In genomic region chr1:177969825-177970371, GRCh38 we compare ENCODE assay signal across 1 cellular context.
TF ChIP-seq lines count a peak whose summit lies in the region.

SEC16B (minus strand) TSS chr1:177970058; CDS start chr1:177967981, 2,077 bp downstream.

TF ChIP-seq in HepG2, 621 proteins besides CTCF, POLR2A, EP300 and RAD21 (continued from another document and continues in another):
- TF ChIP-seq, protein P1, sequence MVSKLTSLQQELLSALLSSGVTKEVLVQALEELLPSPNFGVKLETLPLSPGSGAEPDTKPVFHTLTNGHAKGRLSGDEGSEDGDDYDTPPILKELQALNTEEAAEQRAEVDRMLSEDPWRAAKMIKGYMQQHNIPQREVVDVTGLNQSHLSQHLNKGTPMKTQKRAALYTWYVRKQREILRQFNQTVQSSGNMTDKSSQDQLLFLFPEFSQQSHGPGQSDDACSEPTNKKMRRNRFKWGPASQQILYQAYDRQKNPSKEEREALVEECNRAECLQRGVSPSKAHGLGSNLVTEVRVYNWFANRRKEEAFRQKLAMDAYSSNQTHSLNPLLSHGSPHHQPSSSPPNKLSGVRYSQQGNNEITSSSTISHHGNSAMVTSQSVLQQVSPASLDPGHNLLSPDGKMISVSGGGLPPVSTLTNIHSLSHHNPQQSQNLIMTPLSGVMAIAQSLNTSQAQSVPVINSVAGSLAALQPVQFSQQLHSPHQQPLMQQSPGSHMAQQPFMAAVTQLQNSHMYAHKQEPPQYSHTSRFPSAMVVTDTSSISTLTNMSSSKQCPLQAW (CRISPR knock-in tag; IDR thresholded peaks at IDR 0.05) = peak; percentile 78
- TF ChIP-seq ZNF605 (CRISPR knock-in tag; IDR thresholded peaks at IDR 0.05) (peak; percentile 89), REXO4 (CRISPR knock-in tag; IDR thresholded peaks at IDR 0.05; ENCODE audit: borderline replicate concordance) (no peak), ZNF780A (CRISPR knock-in tag; IDR thresholded peaks at IDR 0.05) (peak; percentile 45; the same call in 1 of the 2 replicates), STAT6 (CRISPR knock-in tag; IDR thresholded peaks at IDR 0.05; ENCODE audit: borderline replicate concordance) (0 out of 2 replicates have a peak, but pooled peaks have one; percentile 48), NFE2L2 (IDR thresholded peaks at IDR 0.05; ENCODE audit: low read length) (peak; percentile 41; the same call in 1 of the 2 replicates), ZNF543 (CRISPR knock-in tag; IDR thresholded peaks at IDR 0.05) (no peak), PAWR (CRISPR knock-in tag; IDR thresholded peaks at IDR 0.05; ENCODE audit: borderline replicate concordance) (no peak), HNF4G (IDR thresholded peaks at IDR 0.05; ENCODE audit: borderline replicate concordance, low read depth, low read length) (peak; percentile 88), HNF4G (CRISPR knock-in tag; IDR thresholded peaks at IDR 0.05; ENCODE audit: borderline replicate concordance, low read depth) (peak; percentile 54; the same call in 1 of the 2 replicates), PHF20 (CRISPR knock-in tag; IDR thresholded peaks at IDR 0.05) (peak; percentile 74), FOSL2 (CRISPR knock-in tag; IDR thresholded peaks at IDR 0.05) (peak; percentile 94), ZNF274 (CRISPR knock-in tag; IDR thresholded peaks at IDR 0.05) (0 out of 2 replicates have a peak, but pooled peaks have one; percentile 17), DMAP1 (CRISPR knock-in tag; IDR thresholded peaks at IDR 0.05) (peak; percentile 60), SNAPC5 (CRISPR knock-in tag; IDR thresholded peaks at IDR 0.05; ENCODE audit: borderline replicate concordance) (0 out of 2 replicates have a peak, but pooled peaks have one; percentile 41), MLX (CRISPR knock-in tag; IDR thresholded peaks at IDR 0.05) (0 out of 2 replicates have a peak, but pooled peaks have one; percentile 19), PITX1 (CRISPR knock-in tag; IDR thresholded peaks at IDR 0.05) (0 out of 2 replicates have a peak, but pooled peaks have one; percentile 12), KMT2B (CRISPR knock-in tag; IDR thresholded peaks at IDR 0.05) (peak; percentile 81), MYPOP (CRISPR knock-in tag; IDR thresholded peaks at IDR 0.05) (peak; percentile 41; the same call in 1 of the 2 replicates), ZNF883 (CRISPR knock-in tag; IDR thresholded peaks at IDR 0.05; ENCODE audit: not compliant biosample characterization) (peak; percentile 57), MAZ (IDR thresholded peaks at IDR 0.05; ENCODE audit: borderline replicate concordance, low read depth, low read length) (no peak), MAZ (CRISPR knock-in tag; IDR thresholded peaks at IDR 0.05; ENCODE audit: low read depth) (0 out of 2 replicates have a peak, but pooled peaks have one; percentile 16), ZNF816 (CRISPR knock-in tag; IDR thresholded peaks at IDR 0.05; ENCODE audit: borderline replicate concordance) (peak; percentile 55; the same call in 1 of the 2 replicates), ZNF557 (CRISPR knock-in tag; IDR thresholded peaks at IDR 0.05) (no peak), ZNF670 (CRISPR knock-in tag; IDR thresholded peaks at IDR 0.05; ENCODE audit: borderline replicate concordance) (no peak), SP4 (CRISPR knock-in tag; IDR thresholded peaks at IDR 0.05) (peak; percentile 53; the same call in 1 of the 2 replicates)
- TF ChIP-seq, protein P2, sequence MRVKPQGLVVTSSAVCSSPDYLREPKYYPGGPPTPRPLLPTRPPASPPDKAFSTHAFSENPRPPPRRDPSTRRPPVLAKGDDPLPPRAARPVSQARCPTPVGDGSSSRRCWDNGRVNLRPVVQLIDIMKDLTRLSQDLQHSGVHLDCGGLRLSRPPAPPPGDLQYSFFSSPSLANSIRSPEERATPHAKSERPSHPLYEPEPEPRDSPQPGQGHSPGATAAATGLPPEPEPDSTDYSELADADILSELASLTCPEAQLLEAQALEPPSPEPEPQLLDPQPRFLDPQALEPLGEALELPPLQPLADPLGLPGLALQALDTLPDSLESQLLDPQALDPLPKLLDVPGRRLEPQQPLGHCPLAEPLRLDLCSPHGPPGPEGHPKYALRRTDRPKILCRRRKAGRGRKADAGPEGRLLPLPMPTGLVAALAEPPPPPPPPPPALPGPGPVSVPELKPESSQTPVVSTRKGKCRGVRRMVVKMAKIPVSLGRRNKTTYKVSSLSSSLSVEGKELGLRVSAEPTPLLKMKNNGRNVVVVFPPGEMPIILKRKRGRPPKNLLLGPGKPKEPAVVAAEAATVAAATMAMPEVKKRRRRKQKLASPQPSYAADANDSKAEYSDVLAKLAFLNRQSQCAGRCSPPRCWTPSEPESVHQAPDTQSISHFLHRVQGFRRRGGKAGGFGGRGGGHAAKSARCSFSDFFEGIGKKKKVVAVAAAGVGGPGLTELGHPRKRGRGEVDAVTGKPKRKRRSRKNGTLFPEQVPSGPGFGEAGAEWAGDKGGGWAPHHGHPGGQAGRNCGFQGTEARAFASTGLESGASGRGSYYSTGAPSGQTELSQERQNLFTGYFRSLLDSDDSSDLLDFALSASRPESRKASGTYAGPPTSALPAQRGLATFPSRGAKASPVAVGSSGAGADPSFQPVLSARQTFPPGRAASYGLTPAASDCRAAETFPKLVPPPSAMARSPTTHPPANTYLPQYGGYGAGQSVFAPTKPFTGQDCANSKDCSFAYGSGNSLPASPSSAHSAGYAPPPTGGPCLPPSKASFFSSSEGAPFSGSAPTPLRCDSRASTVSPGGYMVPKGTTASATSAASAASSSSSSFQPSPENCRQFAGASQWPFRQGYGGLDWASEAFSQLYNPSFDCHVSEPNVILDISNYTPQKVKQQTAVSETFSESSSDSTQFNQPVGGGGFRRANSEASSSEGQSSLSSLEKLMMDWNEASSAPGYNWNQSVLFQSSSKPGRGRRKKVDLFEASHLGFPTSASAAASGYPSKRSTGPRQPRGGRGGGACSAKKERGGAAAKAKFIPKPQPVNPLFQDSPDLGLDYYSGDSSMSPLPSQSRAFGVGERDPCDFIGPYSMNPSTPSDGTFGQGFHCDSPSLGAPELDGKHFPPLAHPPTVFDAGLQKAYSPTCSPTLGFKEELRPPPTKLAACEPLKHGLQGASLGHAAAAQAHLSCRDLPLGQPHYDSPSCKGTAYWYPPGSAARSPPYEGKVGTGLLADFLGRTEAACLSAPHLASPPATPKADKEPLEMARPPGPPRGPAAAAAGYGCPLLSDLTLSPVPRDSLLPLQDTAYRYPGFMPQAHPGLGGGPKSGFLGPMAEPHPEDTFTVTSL (CRISPR knock-in tag; IDR thresholded peaks at IDR 0.05; ENCODE audit: borderline replicate concordance) = 0 out of 2 replicates have a peak, but pooled peaks have one; percentile 63
- TF ChIP-seq, protein P3, sequence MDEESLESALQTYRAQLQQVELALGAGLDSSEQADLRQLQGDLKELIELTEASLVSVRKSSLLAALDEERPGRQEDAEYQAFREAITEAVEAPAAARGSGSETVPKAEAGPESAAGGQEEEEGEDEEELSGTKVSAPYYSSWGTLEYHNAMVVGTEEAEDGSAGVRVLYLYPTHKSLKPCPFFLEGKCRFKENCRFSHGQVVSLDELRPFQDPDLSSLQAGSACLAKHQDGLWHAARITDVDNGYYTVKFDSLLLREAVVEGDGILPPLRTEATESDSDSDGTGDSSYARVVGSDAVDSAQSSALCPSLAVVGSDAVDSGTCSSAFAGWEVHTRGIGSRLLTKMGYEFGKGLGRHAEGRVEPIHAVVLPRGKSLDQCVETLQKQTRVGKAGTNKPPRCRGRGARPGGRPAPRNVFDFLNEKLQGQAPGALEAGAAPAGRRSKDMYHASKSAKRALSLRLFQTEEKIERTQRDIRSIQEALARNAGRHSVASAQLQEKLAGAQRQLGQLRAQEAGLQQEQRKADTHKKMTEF (CRISPR knock-in tag; IDR thresholded peaks at IDR 0.05) = 0 out of 2 replicates have a peak, but pooled peaks have one; percentile 31
- TF ChIP-seq, protein P4, sequence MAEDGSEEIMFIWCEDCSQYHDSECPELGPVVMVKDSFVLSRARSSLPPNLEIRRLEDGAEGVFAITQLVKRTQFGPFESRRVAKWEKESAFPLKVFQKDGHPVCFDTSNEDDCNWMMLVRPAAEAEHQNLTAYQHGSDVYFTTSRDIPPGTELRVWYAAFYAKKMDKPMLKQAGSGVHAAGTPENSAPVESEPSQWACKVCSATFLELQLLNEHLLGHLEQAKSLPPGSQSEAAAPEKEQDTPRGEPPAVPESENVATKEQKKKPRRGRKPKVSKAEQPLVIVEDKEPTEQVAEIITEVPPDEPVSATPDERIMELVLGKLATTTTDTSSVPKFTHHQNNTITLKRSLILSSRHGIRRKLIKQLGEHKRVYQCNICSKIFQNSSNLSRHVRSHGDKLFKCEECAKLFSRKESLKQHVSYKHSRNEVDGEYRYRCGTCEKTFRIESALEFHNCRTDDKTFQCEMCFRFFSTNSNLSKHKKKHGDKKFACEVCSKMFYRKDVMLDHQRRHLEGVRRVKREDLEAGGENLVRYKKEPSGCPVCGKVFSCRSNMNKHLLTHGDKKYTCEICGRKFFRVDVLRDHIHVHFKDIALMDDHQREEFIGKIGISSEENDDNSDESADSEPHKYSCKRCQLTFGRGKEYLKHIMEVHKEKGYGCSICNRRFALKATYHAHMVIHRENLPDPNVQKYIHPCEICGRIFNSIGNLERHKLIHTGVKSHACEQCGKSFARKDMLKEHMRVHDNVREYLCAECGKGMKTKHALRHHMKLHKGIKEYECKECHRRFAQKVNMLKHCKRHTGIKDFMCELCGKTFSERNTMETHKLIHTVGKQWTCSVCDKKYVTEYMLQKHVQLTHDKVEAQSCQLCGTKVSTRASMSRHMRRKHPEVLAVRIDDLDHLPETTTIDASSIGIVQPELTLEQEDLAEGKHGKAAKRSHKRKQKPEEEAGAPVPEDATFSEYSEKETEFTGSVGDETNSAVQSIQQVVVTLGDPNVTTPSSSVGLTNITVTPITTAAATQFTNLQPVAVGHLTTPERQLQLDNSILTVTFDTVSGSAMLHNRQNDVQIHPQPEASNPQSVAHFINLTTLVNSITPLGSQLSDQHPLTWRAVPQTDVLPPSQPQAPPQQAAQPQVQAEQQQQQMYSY (CRISPR knock-in tag; IDR thresholded peaks at IDR 0.05) = 0 out of 2 replicates have a peak, but pooled peaks have one; percentile 35
- TF ChIP-seq, protein P5, sequence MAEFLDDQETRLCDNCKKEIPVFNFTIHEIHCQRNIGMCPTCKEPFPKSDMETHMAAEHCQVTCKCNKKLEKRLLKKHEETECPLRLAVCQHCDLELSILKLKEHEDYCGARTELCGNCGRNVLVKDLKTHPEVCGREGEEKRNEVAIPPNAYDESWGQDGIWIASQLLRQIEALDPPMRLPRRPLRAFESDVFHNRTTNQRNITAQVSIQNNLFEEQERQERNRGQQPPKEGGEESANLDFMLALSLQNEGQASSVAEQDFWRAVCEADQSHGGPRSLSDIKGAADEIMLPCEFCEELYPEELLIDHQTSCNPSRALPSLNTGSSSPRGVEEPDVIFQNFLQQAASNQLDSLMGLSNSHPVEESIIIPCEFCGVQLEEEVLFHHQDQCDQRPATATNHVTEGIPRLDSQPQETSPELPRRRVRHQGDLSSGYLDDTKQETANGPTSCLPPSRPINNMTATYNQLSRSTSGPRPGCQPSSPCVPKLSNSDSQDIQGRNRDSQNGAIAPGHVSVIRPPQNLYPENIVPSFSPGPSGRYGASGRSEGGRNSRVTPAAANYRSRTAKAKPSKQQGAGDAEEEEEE (CRISPR knock-in tag; IDR thresholded peaks at IDR 0.05; ENCODE audit: borderline replicate concordance) = peak; percentile 69; the same call in 1 of the 2 replicates
- TF ChIP-seq, protein P6, sequence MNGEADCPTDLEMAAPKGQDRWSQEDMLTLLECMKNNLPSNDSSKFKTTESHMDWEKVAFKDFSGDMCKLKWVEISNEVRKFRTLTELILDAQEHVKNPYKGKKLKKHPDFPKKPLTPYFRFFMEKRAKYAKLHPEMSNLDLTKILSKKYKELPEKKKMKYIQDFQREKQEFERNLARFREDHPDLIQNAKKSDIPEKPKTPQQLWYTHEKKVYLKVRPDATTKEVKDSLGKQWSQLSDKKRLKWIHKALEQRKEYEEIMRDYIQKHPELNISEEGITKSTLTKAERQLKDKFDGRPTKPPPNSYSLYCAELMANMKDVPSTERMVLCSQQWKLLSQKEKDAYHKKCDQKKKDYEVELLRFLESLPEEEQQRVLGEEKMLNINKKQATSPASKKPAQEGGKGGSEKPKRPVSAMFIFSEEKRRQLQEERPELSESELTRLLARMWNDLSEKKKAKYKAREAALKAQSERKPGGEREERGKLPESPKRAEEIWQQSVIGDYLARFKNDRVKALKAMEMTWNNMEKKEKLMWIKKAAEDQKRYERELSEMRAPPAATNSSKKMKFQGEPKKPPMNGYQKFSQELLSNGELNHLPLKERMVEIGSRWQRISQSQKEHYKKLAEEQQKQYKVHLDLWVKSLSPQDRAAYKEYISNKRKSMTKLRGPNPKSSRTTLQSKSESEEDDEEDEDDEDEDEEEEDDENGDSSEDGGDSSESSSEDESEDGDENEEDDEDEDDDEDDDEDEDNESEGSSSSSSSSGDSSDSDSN (CRISPR knock-in tag; IDR thresholded peaks at IDR 0.05) = peak; percentile 42; the same call in 1 of the 2 replicates
- TF ChIP-seq, protein P7, sequence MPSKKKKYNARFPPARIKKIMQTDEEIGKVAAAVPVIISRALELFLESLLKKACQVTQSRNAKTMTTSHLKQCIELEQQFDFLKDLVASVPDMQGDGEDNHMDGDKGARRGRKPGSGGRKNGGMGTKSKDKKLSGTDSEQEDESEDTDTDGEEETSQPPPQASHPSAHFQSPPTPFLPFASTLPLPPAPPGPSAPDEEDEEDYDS (CRISPR knock-in tag; IDR thresholded peaks at IDR 0.05) = peak; percentile 43; the same call in 1 of the 2 replicates
